In genomic region chr4:11376146-11376545, GRCh38 we compare ENCODE assay signal across 11 cellular contexts. TPM values are rescaled to one million over a fixed set of nuclear protein-coding genes. Genes with fewer than 3 reads are reported as not detected.
"Had no signal": no experiment of that assay in that cellular context is flagged by ENCODE, and none has a peak within 500 bp of the region (broad histone marks: within the 10 kb centered on the region; RNA-seq: fewer than 3 reads in every experiment).

No MANE protein-coding gene starts in this region.

- H3K4me2 ChIP-seq: GM23338 had no signal

- H3K9ac ChIP-seq: GM23248 had no signal

- H3K27ac ChIP-seq: GM23248 had no signal

- H3K36me3 ChIP-seq: HAP-1 had no signal

- H3K9me3 ChIP-seq: HAP-1 had no signal

- H2AFZ ChIP-seq: GM23248, GM23338 had no signal

- H3K4me3 ChIP-seq: GM23248, GM23338, HAP-1 had no signal

- H3K4me1 ChIP-seq: HAP-1 had no signal

- FAIRE-seq: H1, H54 had no signal

- DNase-seq: GM23248, GOT3, H7, H9, HCEC 1CT, HFFc6 had no signal

- ATAC-seq: GM23338, HCT116 had no signal

RNA-seq across cellular contexts. Expression of gene HS3ST1, which starts 52.5 kb away (rescaled TPM):
- total RNA-seq: GM23248, HFFc6 had no signal
- polyA plus RNA-seq: GM23248 had no signal
